Comparison of ENCODE assay signal across 8 cellular contexts in genomic region chr13:28636677-28637317, GRCh38. TPM values are rescaled to one million over a fixed set of nuclear protein-coding genes. Genes with fewer than 3 reads are reported as not detected.
A peak's percentile ranks its signal among the peaks of the same experiment; 100 is the strongest.
DNase-seq lines count a peak whose midpoint lies in the region; ATAC-seq and TF ChIP-seq lines count a peak whose summit lies in the region.

No MANE protein-coding gene starts in this region.

- peaks cover 18% of the 10 kb centered on the region; the same call in 2 of the 3 replicates for H3K4me1 Mint-ChIP-seq in GM23338

- H3K9ac ChIP-seq in DND-41 (ENCODE audit: low read depth, low read length): no peak overlapping the region

- H4K20me1 ChIP-seq in DND-41 (ENCODE audit: insufficient read depth, low read length) (no peaks in the 10 kb centered on the region), GM23338 (replicated peaks; ENCODE audit: insufficient read depth) (no peaks in the 10 kb centered on the region)

- no peaks in the 10 kb centered on the region for H3F3A ChIP-seq in GM23338 (replicated peaks; ENCODE audit: low read depth)

- no peak overlapping the region for H2AFZ ChIP-seq in DND-41 (ENCODE audit: low read depth, low read length)
- no peak overlapping the region for H2AFZ ChIP-seq in GM23338

- peak overlapping the region; percentile 85 for H3K27ac Mint-ChIP-seq in GM23338

- no peaks in the 10 kb centered on the region for H3K79me2 ChIP-seq in DND-41 (ENCODE audit: insufficient read depth, low read length)
- H3K79me2 ChIP-seq in GM23338 (replicated peaks; ENCODE audit: insufficient read depth): no peaks in the 10 kb centered on the region

- H3K27me3 Mint-ChIP-seq in GM23338 (ENCODE audit: insufficient read depth, low read depth, poor library complexity): peaks cover 8% of the 10 kb centered on the region

- intact Hi-C loops in breast epithelium (cut with DNase I; ENCODE audit: low total_unique reads): no loop called here

- peak; percentile 80 for DNase-seq in DND-41
- peak; percentile 92 for DNase-seq in GM23338 (ENCODE audit: low spot score)
- peak; percentile 39 for DNase-seq in NCI-H1048 (lab: John Stamatoyannopoulos, UW)
- peak; percentile 19 for DNase-seq in T follicular helper cell (ENCODE audit: low read depth)
- peak in 1 of 2 donors; percentile 44 for DNase-seq in breast epithelium (ENCODE audit: low spot score in 2 of 2)
- peak; percentile 83 for DNase-seq in islet precursor cell
- DNase-seq in stimulated activated CD4-positive, alpha-beta T cell treated with anti-CD3 and anti-CD28 coated beads, Interleukin-2, amount 100 ng/mL, for 48 hours: peak; percentile 19 to 46

- H3K4me2 ChIP-seq in DND-41 (ENCODE audit: insufficient read depth, low read length) (peak overlapping the region; percentile 55), GM23338 (no peak overlapping the region)

- peak; percentile 97 for ATAC-seq in DND-41 (ENCODE audit: insufficient read depth, low read depth)
- peak; percentile 96 for ATAC-seq in GM23338
- no peak for ATAC-seq in GM18517 (IDR thresholded peaks at IDR 0.05; ENCODE audit: unreplicated experiment)

- H3K4me1 ChIP-seq in DND-41 (ENCODE audit: insufficient read depth, low read length) (peaks cover 22% of the 10 kb centered on the region), GM23338 (ENCODE audit: insufficient read depth) (peaks cover 19% of the 10 kb centered on the region), breast epithelium (no peaks in the 10 kb centered on the region)

- H3K9me3 ChIP-seq in DND-41 (ENCODE audit: insufficient read depth, low read length, severe bottlenecking) (no peaks in the 10 kb centered on the region), breast epithelium (no peaks in the 10 kb centered on the region)

- H3K27me3 ChIP-seq in DND-41 (ENCODE audit: insufficient read depth, low read length, poor library complexity) (no peaks in the 10 kb centered on the region), GM23338 (ENCODE audit: insufficient read depth) (no peaks in the 10 kb centered on the region), breast epithelium (no peaks in the 10 kb centered on the region)

- H3K27ac ChIP-seq in DND-41 (ENCODE audit: low read length): no peak overlapping the region
- no peak overlapping the region for H3K27ac ChIP-seq in GM23338 (ENCODE audit: low read depth)
- H3K27ac ChIP-seq in breast epithelium: no peak overlapping the region

- peak; percentile 96 for TF ChIP-seq CTCF in DND-41 (IDR thresholded peaks at IDR 0.05; ENCODE audit: borderline replicate concordance, extremely low read depth, low read length, poor library complexity, severe bottlenecking)
- TF ChIP-seq CTCF in GM23338 (conservative IDR thresholded peaks at IDR 0.05; ENCODE audit: low read depth in 2 of 2): peak; percentile 90 to 93
- TF ChIP-seq CTCF in breast epithelium (IDR thresholded peaks at IDR 0.05): peak; percentile 38 to 74 (median 73)

- no peak for TF ChIP-seq POLR2A in breast epithelium (IDR thresholded peaks at IDR 0.05)

- H3K36me3 ChIP-seq in DND-41 (ENCODE audit: insufficient read depth, low read length) (no peaks in the 10 kb centered on the region), GM23338 (ENCODE audit: insufficient read depth) (no peaks in the 10 kb centered on the region), breast epithelium (no peaks in the 10 kb centered on the region)

- peaks cover 3% of the 10 kb centered on the region; the same call in 1 of the 3 replicates for H3K36me3 Mint-ChIP-seq in GM23338 (ENCODE audit: low read depth)

- H3K4me3 ChIP-seq in DND-41 (ENCODE audit: low read depth in 1 of 2, low read length in 2 of 2) (no peak overlapping the region), GM23338 (no peak overlapping the region), breast epithelium (no peak overlapping the region)

- no peak overlapping the region for H3K4me3 Mint-ChIP-seq in GM23338

- H3K9me2 ChIP-seq in GM23338 (ENCODE audit: insufficient read depth): no peaks in the 10 kb centered on the region

- H3K9me3 Mint-ChIP-seq in GM23338: peaks cover 3% of the 10 kb centered on the region; the same call in 2 of the 3 replicates

TF ChIP-seq in GM23338, 12 proteins besides CTCF, POLR2A, EP300 and RAD21:
- no peak for TF ChIP-seq EZH2 (IDR thresholded peaks at IDR 0.05; ENCODE audit: low read depth, unreplicated experiment)
- TF ChIP-seq ZNF462 (CRISPR knock-in tag; IDR thresholded peaks at IDR 0.05): no peak
- TF ChIP-seq CREB1 (CRISPR knock-in tag; IDR thresholded peaks at IDR 0.05; ENCODE audit: low read depth): no peak
- no peak for TF ChIP-seq STAT1 (IDR thresholded peaks at IDR 0.05; ENCODE audit: unreplicated experiment)
TF ChIP-seq in GM23338: peak in this region for 0.

RNA-seq across cellular contexts. Expression of gene POMP, which starts 22.1 kb away (rescaled TPM):
- 92.6 and 95.9 TPM in 2 replicates for total RNA-seq in GM23338 (2014; rRNA removed; shearing (Covaris generic))
- polyA plus RNA-seq in GM23338 (2016; fragmentation: Nextera tagmentation; extraction: Ambion mirVana): 389 and 446 TPM in 2 replicates
- 10 to 100 TPM; 47.3 to 72.5 (median 65.5) TPM for total RNA-seq in breast epithelium
